In the genomic region with DNA sequence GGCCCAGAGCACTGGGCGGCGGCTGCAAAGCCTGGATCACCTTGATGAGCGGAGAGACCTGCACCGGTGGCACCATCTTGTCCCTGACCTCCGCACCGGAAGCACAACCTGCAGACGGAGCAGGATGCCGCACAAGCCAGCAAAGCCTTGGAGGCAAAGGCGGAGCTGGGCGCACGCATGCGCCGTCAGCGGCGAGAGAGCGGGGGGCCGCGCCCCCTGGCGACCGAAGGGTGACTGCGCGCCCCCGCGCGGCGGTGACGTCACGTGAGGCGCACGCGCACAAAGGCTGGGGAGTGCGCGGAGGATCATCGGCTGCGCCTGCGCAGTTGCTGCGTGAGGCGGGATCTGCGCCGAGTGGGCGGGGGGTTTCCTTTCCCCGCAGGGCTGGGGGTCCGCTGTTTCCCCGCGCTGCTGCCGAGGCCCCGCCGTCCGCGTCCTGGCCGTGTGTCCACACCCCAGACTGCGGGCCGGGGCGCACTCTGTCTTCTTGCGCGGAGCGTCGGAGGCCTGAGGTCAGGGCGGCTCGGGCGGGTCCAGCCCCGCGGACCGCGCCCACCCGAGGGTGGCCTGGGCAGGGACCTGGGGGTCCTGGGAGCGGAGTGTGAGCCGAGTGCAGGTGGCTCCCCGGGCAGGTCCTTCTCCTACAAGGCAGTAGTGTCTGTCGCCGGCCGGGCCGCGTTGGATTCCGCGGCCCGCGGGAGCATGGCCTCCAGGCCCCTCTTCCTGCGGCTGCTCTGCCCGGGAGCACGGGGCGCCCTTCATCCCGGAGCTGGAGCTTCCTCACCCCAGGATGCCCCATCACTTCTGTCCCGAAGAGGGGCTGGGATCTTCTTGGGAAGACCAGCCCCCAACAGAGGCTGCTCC, we compare ENCODE assay signal across 1 cellular context.
TF ChIP-seq lines count a peak whose summit lies in the region.

TSS of gene ATP5ME (minus strand) at position 105 of the 864 bp plus-strand sequence. CDS start at position 76, 29 bp downstream.
A gene with protein sequence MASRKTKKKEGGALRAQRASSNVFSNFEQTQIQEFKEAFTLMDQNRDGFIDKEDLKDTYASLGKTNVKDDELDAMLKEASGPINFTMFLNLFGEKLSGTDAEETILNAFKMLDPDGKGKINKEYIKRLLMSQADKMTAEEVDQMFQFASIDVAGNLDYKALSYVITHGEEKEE (plus strand): TSS at position 371 of the 864 bp plus-strand sequence. CDS start 3,485 bp downstream, outside the sequence.

TF ChIP-seq in K562, 482 proteins besides CTCF, POLR2A, EP300 and RAD21 (continued from another document and continues in another):
- TF ChIP-seq, protein P1, sequence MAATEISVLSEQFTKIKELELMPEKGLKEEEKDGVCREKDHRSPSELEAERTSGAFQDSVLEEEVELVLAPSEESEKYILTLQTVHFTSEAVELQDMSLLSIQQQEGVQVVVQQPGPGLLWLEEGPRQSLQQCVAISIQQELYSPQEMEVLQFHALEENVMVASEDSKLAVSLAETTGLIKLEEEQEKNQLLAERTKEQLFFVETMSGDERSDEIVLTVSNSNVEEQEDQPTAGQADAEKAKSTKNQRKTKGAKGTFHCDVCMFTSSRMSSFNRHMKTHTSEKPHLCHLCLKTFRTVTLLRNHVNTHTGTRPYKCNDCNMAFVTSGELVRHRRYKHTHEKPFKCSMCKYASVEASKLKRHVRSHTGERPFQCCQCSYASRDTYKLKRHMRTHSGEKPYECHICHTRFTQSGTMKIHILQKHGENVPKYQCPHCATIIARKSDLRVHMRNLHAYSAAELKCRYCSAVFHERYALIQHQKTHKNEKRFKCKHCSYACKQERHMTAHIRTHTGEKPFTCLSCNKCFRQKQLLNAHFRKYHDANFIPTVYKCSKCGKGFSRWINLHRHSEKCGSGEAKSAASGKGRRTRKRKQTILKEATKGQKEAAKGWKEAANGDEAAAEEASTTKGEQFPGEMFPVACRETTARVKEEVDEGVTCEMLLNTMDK (IDR thresholded peaks at IDR 0.05; ENCODE audit: borderline replicate concordance, insufficient read depth, low read depth, low read length, poor library complexity, severe bottlenecking) = peak; percentile 84
- TF ChIP-seq MTF1 (CRISPR knock-in tag; IDR thresholded peaks at IDR 0.05; ENCODE audit: borderline replicate concordance) = no peak
- no peak for TF ChIP-seq CHD7 (IDR thresholded peaks at IDR 0.05; ENCODE audit: low read depth, low read length)
- TF ChIP-seq, protein P2, sequence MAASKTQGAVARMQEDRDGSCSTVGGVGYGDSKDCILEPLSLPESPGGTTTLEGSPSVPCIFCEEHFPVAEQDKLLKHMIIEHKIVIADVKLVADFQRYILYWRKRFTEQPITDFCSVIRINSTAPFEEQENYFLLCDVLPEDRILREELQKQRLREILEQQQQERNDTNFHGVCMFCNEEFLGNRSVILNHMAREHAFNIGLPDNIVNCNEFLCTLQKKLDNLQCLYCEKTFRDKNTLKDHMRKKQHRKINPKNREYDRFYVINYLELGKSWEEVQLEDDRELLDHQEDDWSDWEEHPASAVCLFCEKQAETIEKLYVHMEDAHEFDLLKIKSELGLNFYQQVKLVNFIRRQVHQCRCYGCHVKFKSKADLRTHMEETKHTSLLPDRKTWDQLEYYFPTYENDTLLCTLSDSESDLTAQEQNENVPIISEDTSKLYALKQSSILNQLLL (CRISPR knock-in tag; IDR thresholded peaks at IDR 0.05; ENCODE audit: borderline replicate concordance) = no peak
- no peak for TF ChIP-seq CEBPB (tag; IDR thresholded peaks at IDR 0.05)
- no peak for TF ChIP-seq FOXA3 (CRISPR knock-in tag; conservative IDR thresholded peaks at IDR 0.05 in 1 of 2, IDR thresholded peaks at IDR 0.05 in 1 of 2)
- no peak for TF ChIP-seq HNRNPLL (IDR thresholded peaks at IDR 0.05; ENCODE audit: low read depth, low read length, poor library complexity, severe bottlenecking)
- TF ChIP-seq TFAP4 (CRISPR knock-in tag; IDR thresholded peaks at IDR 0.05; ENCODE audit: borderline replicate concordance) = peak; percentile 75
- peak; percentile 60; the same call in 1 of the 2 replicates for TF ChIP-seq L3MBTL2 (IDR thresholded peaks at IDR 0.05)
- peak; percentile 47 for TF ChIP-seq MYC (IDR thresholded peaks at IDR 0.05; ENCODE audit: low read depth, low read length)
- TF ChIP-seq MYC (CRISPR knock-in tag; IDR thresholded peaks at IDR 0.05; ENCODE audit: borderline replicate concordance, low read depth) = 0 out of 2 replicates have a peak, but pooled peaks have one; percentile 46
- TF ChIP-seq ELF1 (tag; IDR thresholded peaks at IDR 0.05) = no peak
- TF ChIP-seq NR1H2 (CRISPR knock-in tag; IDR thresholded peaks at IDR 0.05) = no peak
- TF ChIP-seq NFE2L1 (tag; IDR thresholded peaks at IDR 0.05; ENCODE audit: borderline replicate concordance, low read depth) = no peak
- no peak for TF ChIP-seq ZFP1 (CRISPR knock-in tag; IDR thresholded peaks at IDR 0.05)
- TF ChIP-seq RFX5 (IDR thresholded peaks at IDR 0.05; ENCODE audit: low read depth, low read length) = peak; percentile 64; the same call in 1 of the 2 replicates
- TF ChIP-seq GTF2A2 (tag; IDR thresholded peaks at IDR 0.05) = no peak
- peak; percentile 80; the same call in 1 of the 2 replicates for TF ChIP-seq PHF8 (IDR thresholded peaks at IDR 0.05; ENCODE audit: borderline replicate concordance, low read length)
- no peak for TF ChIP-seq ZNF146 (CRISPR knock-in tag; IDR thresholded peaks at IDR 0.05; ENCODE audit: unreplicated experiment)
- peak; percentile 84 for TF ChIP-seq REST (CRISPR knock-in tag; IDR thresholded peaks at IDR 0.05; ENCODE audit: low read depth)
- TF ChIP-seq, protein P3, sequence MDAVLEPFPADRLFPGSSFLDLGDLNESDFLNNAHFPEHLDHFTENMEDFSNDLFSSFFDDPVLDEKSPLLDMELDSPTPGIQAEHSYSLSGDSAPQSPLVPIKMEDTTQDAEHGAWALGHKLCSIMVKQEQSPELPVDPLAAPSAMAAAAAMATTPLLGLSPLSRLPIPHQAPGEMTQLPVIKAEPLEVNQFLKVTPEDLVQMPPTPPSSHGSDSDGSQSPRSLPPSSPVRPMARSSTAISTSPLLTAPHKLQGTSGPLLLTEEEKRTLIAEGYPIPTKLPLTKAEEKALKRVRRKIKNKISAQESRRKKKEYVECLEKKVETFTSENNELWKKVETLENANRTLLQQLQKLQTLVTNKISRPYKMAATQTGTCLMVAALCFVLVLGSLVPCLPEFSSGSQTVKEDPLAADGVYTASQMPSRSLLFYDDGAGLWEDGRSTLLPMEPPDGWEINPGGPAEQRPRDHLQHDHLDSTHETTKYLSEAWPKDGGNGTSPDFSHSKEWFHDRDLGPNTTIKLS (IDR thresholded peaks at IDR 0.05; ENCODE audit: borderline replicate concordance, low read depth) = 0 out of 2 replicates have a peak, but pooled peaks have one; percentile 52
- TF ChIP-seq ZNF24 (IDR thresholded peaks at IDR 0.05) = no peak
- TF ChIP-seq ZNF445 (CRISPR knock-in tag; IDR thresholded peaks at IDR 0.05; ENCODE audit: low read depth) = no peak
- TF ChIP-seq CBX3 (IDR thresholded peaks at IDR 0.05; ENCODE audit: borderline replicate concordance in 1 of 2, low read length in 2 of 2) = no peak
